In genomic region chr12:71125949-71126348, GRCh38 we compare ENCODE assay signal across 2 cellular contexts.
TF ChIP-seq lines count a peak whose summit lies in the region.

No MANE protein-coding gene starts in this region.

TF ChIP-seq in A549, 52 proteins besides CTCF, POLR2A, EP300 and RAD21:
- TF ChIP-seq SREBF2 (IDR thresholded peaks at IDR 0.05) (no peak), MAFK (IDR thresholded peaks at IDR 0.05; ENCODE audit: partially characterized antibody) (peak; percentile 91)

TF ChIP-seq in H1, 55 proteins besides CTCF, POLR2A, EP300 and RAD21:
- peak; percentile 87 for TF ChIP-seq MAFK (IDR thresholded peaks at IDR 0.05; ENCODE audit: low read depth, low read length)
- TF ChIP-seq POU5F1 (IDR thresholded peaks at IDR 0.05; ENCODE audit: low read depth, low read length), result no peak
- peak; percentile 85 for TF ChIP-seq BACH1 (IDR thresholded peaks at IDR 0.05; ENCODE audit: low read length)
